ENCODE assay signal across 8 cellular contexts in the genomic region with DNA sequence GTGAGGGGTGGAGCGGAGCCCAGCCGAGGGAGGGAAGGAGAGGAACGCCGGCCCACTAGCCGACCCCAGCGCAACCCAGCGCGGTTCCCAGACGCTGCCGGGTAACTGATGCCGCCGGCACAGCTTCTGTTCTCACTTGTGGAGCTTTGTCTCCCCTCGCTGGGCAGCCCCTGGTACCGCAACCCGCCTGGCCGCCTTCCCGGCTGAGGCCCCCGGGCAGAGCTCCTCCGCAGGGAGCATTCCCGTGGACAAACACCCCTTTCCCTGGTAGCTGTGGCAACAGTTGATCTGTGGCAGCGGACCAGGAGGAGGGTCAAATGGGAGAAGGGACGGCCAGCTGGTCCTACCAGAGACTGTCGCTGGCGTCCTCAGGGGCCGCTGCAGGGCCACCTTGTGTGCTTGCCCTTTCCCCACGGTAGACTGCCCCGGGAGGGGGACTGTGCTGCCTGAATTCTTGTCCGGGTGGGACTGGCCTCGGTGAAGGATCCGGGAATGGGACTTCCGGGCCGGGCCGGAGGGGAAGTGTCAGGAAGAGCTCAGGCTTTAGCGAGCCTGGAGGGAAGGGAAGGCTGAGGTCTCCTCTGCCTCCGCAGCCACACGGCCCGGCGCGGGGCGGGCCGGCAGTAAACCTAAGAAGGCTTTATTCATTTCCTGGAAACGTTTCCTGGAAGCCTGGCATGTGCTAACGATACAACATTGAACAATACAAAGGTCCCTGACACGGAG.
A peak's percentile ranks its signal among the peaks of the same experiment; 100 is the strongest.
DNase-seq lines count a peak whose midpoint lies in the region; ATAC-seq, FAIRE-seq and TF ChIP-seq lines count a peak whose summit lies in the region.

No MANE protein-coding gene starts in this region.

- H3K9me3 ChIP-seq in WERI-Rb-1 (ENCODE audit: severe bottlenecking), result peaks cover 3% of the 10 kb centered on the region

- peak overlapping the region; percentile 72 for H3K27ac ChIP-seq in WERI-Rb-1

- H3K27me3 ChIP-seq in WERI-Rb-1 (ENCODE audit: insufficient read depth, low read depth, severe bottlenecking), result no peaks in the 10 kb centered on the region

- ATAC-seq in GM18907 (IDR thresholded peaks at IDR 0.05; ENCODE audit: unreplicated experiment), result no peak

- no peaks in the 10 kb centered on the region for H3K36me3 ChIP-seq in WERI-Rb-1

- no peaks in the 10 kb centered on the region for H3K36me3 Mint-ChIP-seq in glutamatergic neuron (ENCODE audit: unreplicated experiment)

- TF ChIP-seq CTCF in WERI-Rb-1 (IDR thresholded peaks at IDR 0.05; ENCODE audit: low read depth, low read length), result peak; percentile 94
- TF ChIP-seq CTCF in glutamatergic neuron (IDR thresholded peaks at IDR 0.05; ENCODE audit: partially characterized antibody, unreplicated experiment), result peak; percentile 59

- H3K4me3 Mint-ChIP-seq in glutamatergic neuron (ENCODE audit: unreplicated experiment), result peak overlapping the region; percentile 81

- H3K27me3 Mint-ChIP-seq in glutamatergic neuron (ENCODE audit: unreplicated experiment), result peaks cover 13% of the 10 kb centered on the region

- H3K9me3 Mint-ChIP-seq in glutamatergic neuron (ENCODE audit: unreplicated experiment), result peaks cover 3% of the 10 kb centered on the region

- peak; percentile 73 for DNase-seq in COR-L47 (lab: John Stamatoyannopoulos, UW)
- DNase-seq in HTR-8/SVneo (ENCODE audit: insufficient read length, low spot score), result peak; percentile 15
- peak; percentile 92 for DNase-seq in WERI-Rb-1
- DNase-seq in glutamatergic neuron, result peak; percentile 94
- peak; percentile 66 for DNase-seq in occipital lobe (lab: John Stamatoyannopoulos, UW)
- no peak for DNase-seq in activated gamma-delta T cell treated with Interleukin-2 at 50 U/mL for 16 hours
- DNase-seq in MV-4-11 (lab: John Stamatoyannopoulos, UW), result no peak

- no peak for FAIRE-seq in HTR-8/SVneo (lab: Jason Lieb, UNC)

- peaks cover 3% of the 10 kb centered on the region for H3K4me1 Mint-ChIP-seq in glutamatergic neuron (ENCODE audit: low read depth, unreplicated experiment)

- H3K4me3 ChIP-seq in WERI-Rb-1 (ENCODE audit: low read depth, low read length), result peak overlapping the region; percentile 69

- no peak overlapping the region for H3K27ac Mint-ChIP-seq in glutamatergic neuron (ENCODE audit: unreplicated experiment)

Comparison
In these comparisons a context has a peak if more than half of its experiments do, and no peak if none do; other contexts are left out.
1. DNase-seq: peak in COR-L47 (single experiment), HTR-8/SVneo (single experiment), WERI-Rb-1 (single experiment), glutamatergic neuron (single experiment) and occipital lobe (single experiment); none in activated gamma-delta T cell treated with Interleukin-2 at 50 U/mL for 16 hours (single experiment) and MV-4-11 (single experiment).